Comparison of ENCODE assay signal across 30 cellular contexts in genomic region chr21:23612210-23612609, GRCh38.
"Had no signal": no experiment of that assay in that cellular context is flagged by ENCODE, and none has a peak within 500 bp of the region (broad histone marks: within the 10 kb centered on the region; RNA-seq: fewer than 3 reads in every experiment).

No MANE protein-coding gene starts in this region.

- H3K27ac ChIP-seq: body of pancreas, brain microvascular endothelial cell, breast epithelium, VCaP had no signal

- H3K36me3 ChIP-seq: brain microvascular endothelial cell, breast epithelium had no signal

- FAIRE-seq: astrocyte, TTC549 had no signal

- DNase-seq: activated B cell treated with CpG ODN at 0.5 μM for 24 hours; activated CD4-positive, alpha-beta memory T cell treated with anti-CD3 and anti-CD28 coated beads for 36 hours; activated CD4-positive, alpha-beta T cell treated with anti-CD3 and anti-CD28 coated beads for 4 hours; activated CD4-positive, alpha-beta T cell treated with anti-CD3 and anti-CD28 coated beads, Interleukin-2, amount 10 ng/mL, durations not matched to agents 24 days and 14 days; activated CD4-positive, alpha-beta T cell treated with anti-CD3 and anti-CD28 coated beads, Interleukin-2, amount 50 U/mL, for 1 hour; activated CD4-positive, alpha-beta T cell treated with anti-CD3 and anti-CD28 coated beads, Interleukin-2, amount 50 U/mL, for 4 hours; activated CD4-positive, CD25-positive, alpha-beta regulatory T cell treated with anti-CD3 and anti-CD28 coated beads, Interleukin-2, amount 50 U/mL, for 72 hours; activated CD8-positive, alpha-beta memory T cell treated with anti-CD3 and anti-CD28 coated beads, Interleukin-2, amount 10 ng/mL, durations not matched to agents 7 days and 5 days; activated CD8-positive, alpha-beta memory T cell treated with anti-CD3 and anti-CD28 coated beads, Interleukin-2, amount 50 U/mL, for 48 hours; activated CD8-positive, alpha-beta T cell treated with anti-CD3 and anti-CD28 coated beads for 36 hours; activated effector memory CD4-positive, alpha-beta T cell treated with Interleukin-2 at 50 U/mL for 16 hours; activated gamma-delta T cell; activated naive CD4-positive, alpha-beta T cell treated with anti-CD3 and anti-CD28 coated beads, Interleukin-2, amount 10 ng/mL, durations not matched to agents 7 days and 5 days; activated naive CD4-positive, alpha-beta T cell treated with Interleukin-2 at 50 U/mL for 16 hours; activated naive CD8-positive, alpha-beta T cell treated with anti-CD3 and anti-CD28 coated beads, Interleukin-2, amount 10 ng/mL, durations not matched to agents 7 days and 5 days; activated naive CD8-positive, alpha-beta T cell treated with anti-CD3 and anti-CD28 coated beads, Interleukin-2, amount 50 U/mL, for 24 hours; activated T-cell treated with anti-CD3 and anti-CD28 coated beads, Interleukin-2, amount 50 U/mL, for 24 hours; activated T-cell treated with anti-CD3 and anti-CD28 coated beads, Interleukin-2, amount 50 U/mL, for 48 hours; amygdala; anterior cingulate cortex; body of pancreas; brain microvascular endothelial cell; central memory CD4-positive, alpha-beta T cell; T-helper 1 cell; T-helper 2 cell; T-helper 9 cell had no signal

- H3K9me3 ChIP-seq: body of pancreas, breast epithelium had no signal

- H3K4me3 ChIP-seq: body of pancreas, breast epithelium had no signal

- H3K4me1 ChIP-seq: body of pancreas, breast epithelium had no signal

- H3K27me3 ChIP-seq: body of pancreas, brain microvascular endothelial cell, breast epithelium had no signal
